In genomic region chr10:133390597-133391248, GRCh38 we compare ENCODE assay signal across 11 cellular contexts. TPM values are rescaled to one million over a fixed set of nuclear protein-coding genes. Genes with fewer than 3 reads are reported as not detected.
DNase-seq lines count a peak whose midpoint lies in the region; ATAC-seq and TF ChIP-seq lines count a peak whose summit lies in the region.
"Had no signal": no experiment of that assay in that cellular context is flagged by ENCODE, and none has a peak within 500 bp of the region (broad histone marks: within the 10 kb centered on the region; RNA-seq: fewer than 3 reads in every experiment).

No MANE protein-coding gene starts in this region.

- H3K27ac ChIP-seq in BLaER1, result peak overlapping the region; percentile 94

- TF ChIP-seq CTCF in GM20000 (IDR thresholded peaks at IDR 0.05; ENCODE audit: extremely low read depth, missing control alignments), result no peak

- peak overlapping the region; percentile 98 for H3K27ac Mint-ChIP-seq in activated naive CD4-positive, alpha-beta T cell treated with anti-CD3 and anti-CD28 coated beads, Interleukin-2, amount 10 ng/mL, durations not matched to agents 7 days and 5 days
- H3K27ac Mint-ChIP-seq: WTC11 had no signal

- H3K4me1 Mint-ChIP-seq in activated naive CD4-positive, alpha-beta T cell treated with anti-CD3 and anti-CD28 coated beads, Interleukin-2, amount 10 ng/mL, durations not matched to agents 7 days and 5 days, result peaks cover 58% of the 10 kb centered on the region

- peaks cover 68% of the 10 kb centered on the region for H3K4me1 ChIP-seq in BLaER1

- H3K4me3 ChIP-seq in BLaER1, result peak overlapping the region; percentile 71

- peak; percentile 41 for DNase-seq in GM20000 (ENCODE audit: low spot score)
- no peak for DNase-seq in activated naive CD4-positive, alpha-beta T cell treated with anti-CD3 and anti-CD28 coated beads, Interleukin-2, amount 10 ng/mL, durations not matched to agents 7 days and 5 days
- peak; percentile 30 for DNase-seq in mesenteric fat pad (ENCODE audit: low spot score)
- DNase-seq in COLO829 (ENCODE audit: low spot score), result no peak
- no peak for DNase-seq in NCI-H82 treated with DMSO at 0.1 percent for 48 hours (lab: John Stamatoyannopoulos, UW; ENCODE audit: unreplicated experiment)
- no peak for DNase-seq in COLO668 (lab: John Stamatoyannopoulos, UW; ENCODE audit: unreplicated experiment)

- no peak for ATAC-seq in GM18907 (IDR thresholded peaks at IDR 0.05; ENCODE audit: unreplicated experiment)
- ATAC-seq: WTC11 had no signal

- H4K20me1 ChIP-seq in BLaER1, result 0 out of 2 replicates have a peak, but pooled peaks cover 9% of the 10 kb centered on the region

- H3K4me3 Mint-ChIP-seq in activated naive CD4-positive, alpha-beta T cell treated with anti-CD3 and anti-CD28 coated beads, Interleukin-2, amount 10 ng/mL, durations not matched to agents 7 days and 5 days, result peak overlapping the region; percentile 73
- H3K4me3 Mint-ChIP-seq: WTC11 had no signal

- peak overlapping the region; percentile 68 for H3K9ac ChIP-seq in BLaER1

- H3K36me3 ChIP-seq in BLaER1, result peaks cover 10% of the 10 kb centered on the region

- CTCF ChIA-PET in activated naive CD4-positive, alpha-beta T cell treated with anti-CD3 and anti-CD28 coated beads, Interleukin-2, amount 10 ng/mL, durations not matched to agents 7 days and 5 days (lab: Charles Lee), result interaction anchor here (0.6 to 2.6 kb wide), 2 partner anchors 61 to 1202 kb away, joined by 3 to 8 read pairs; no protein-coding TSS in a partner anchor

- no peaks in the 10 kb centered on the region for H3K9me3 Mint-ChIP-seq in activated naive CD4-positive, alpha-beta T cell treated with anti-CD3 and anti-CD28 coated beads, Interleukin-2, amount 10 ng/mL, durations not matched to agents 7 days and 5 days
- H3K9me3 Mint-ChIP-seq: nephron, WTC11 had no signal

- peak overlapping the region; percentile 94 for H3K4me2 ChIP-seq in BLaER1

- H3K27me3 ChIP-seq in BLaER1, result no peaks in the 10 kb centered on the region

- no peaks in the 10 kb centered on the region for H3K27me3 Mint-ChIP-seq in activated naive CD4-positive, alpha-beta T cell treated with anti-CD3 and anti-CD28 coated beads, Interleukin-2, amount 10 ng/mL, durations not matched to agents 7 days and 5 days

- H3K36me3 Mint-ChIP-seq in activated naive CD4-positive, alpha-beta T cell treated with anti-CD3 and anti-CD28 coated beads, Interleukin-2, amount 10 ng/mL, durations not matched to agents 7 days and 5 days, result peaks cover 13% of the 10 kb centered on the region

- H3K9me3 ChIP-seq in BLaER1, result no peaks in the 10 kb centered on the region

RNA-seq across cellular contexts. Expression of gene MTG1, which starts 3.2 kb away (rescaled TPM):
- 33.3 TPM for total RNA-seq in mesenteric fat pad

RNA-seq across cellular contexts. Expression of gene PAOX, which starts 11.7 kb away (rescaled TPM):
- total RNA-seq in mesenteric fat pad, result 3.6 TPM

RNA-seq across cellular contexts. Expression of gene ECHS1, which starts 17.6 kb away (rescaled TPM):
- total RNA-seq in mesenteric fat pad, result 188 TPM

RNA-seq across cellular contexts. Expression of gene FUOM, which starts 32.9 kb away (rescaled TPM):
- total RNA-seq in mesenteric fat pad, result 19.0 TPM

RNA-seq across cellular contexts. Expression of gene SPRN, which starts 33.7 kb away (rescaled TPM):
- not detected for total RNA-seq in mesenteric fat pad
- total RNA-seq: subcutaneous adipose tissue had no signal

Comparison
In these comparisons a context has a peak if more than half of its experiments do, and no peak if none do; other contexts are left out.
1. DNase-seq: peak in GM20000 (single experiment) and mesenteric fat pad (single experiment); none in activated naive CD4-positive, alpha-beta T cell treated with anti-CD3 and anti-CD28 coated beads, Interleukin-2, amount 10 ng/mL, durations not matched to agents 7 days and 5 days (single experiment), COLO829 (single experiment), NCI-H82 treated with DMSO at 0.1 percent for 48 hours (single experiment) and COLO668 (single experiment).